In the genomic region with DNA sequence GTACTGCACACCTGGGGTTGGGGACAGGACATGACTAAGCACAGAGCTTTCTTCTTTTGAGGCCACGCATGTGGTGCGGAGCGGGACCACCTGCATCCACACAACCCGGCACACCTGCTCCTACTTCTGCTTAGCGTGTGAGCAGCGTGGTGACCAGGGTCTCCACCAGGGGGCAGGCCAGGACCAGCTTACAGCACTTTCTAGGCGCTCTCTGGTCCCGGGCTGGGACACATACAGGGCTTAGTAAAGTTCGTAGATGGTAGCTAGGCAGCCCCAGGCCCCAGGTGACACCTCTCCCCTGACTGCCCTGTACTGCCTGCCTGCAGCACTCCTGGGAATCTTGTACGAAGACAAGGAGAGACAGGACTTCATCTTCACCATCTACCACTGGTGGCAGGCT, we compare ENCODE assay signal across 8 cellular contexts.
DNase-seq lines count a peak whose midpoint lies in the region; ATAC-seq and TF ChIP-seq lines count a peak whose summit lies in the region.
"Not testable (repeated sequence)": the region's sequence is repeated elsewhere in the genome, so short reads cannot be mapped to it uniquely, and the experiment has no call there.

No MANE protein-coding gene starts in this region.

- H3K27ac Mint-ChIP-seq in GM23338; activated naive CD8-positive, alpha-beta T cell treated with anti-CD3 and anti-CD28 coated beads, Interleukin-2, amount 50 U/mL, for 24 hours: not testable (repeated sequence)

- H2AK5ac ChIP-seq in mesendoderm (ENCODE audit: low read length): not testable (repeated sequence)

- H3K27me3 ChIP-seq in BE2C; mesendoderm (ENCODE audit: insufficient read depth, low read length, poor library complexity): not testable (repeated sequence)
- H3K27me3 ChIP-seq in GM23338 (ENCODE audit: insufficient read depth): peaks cover 22% of the 10 kb centered on the region

- not testable (repeated sequence) for H2BK120ac ChIP-seq in mesendoderm (ENCODE audit: low read depth, low read length)

- H2AFZ ChIP-seq in GM23338: not testable (repeated sequence)

- not testable (repeated sequence) for H3K4me1 Mint-ChIP-seq in GM23338; activated naive CD8-positive, alpha-beta T cell treated with anti-CD3 and anti-CD28 coated beads, Interleukin-2, amount 50 U/mL, for 24 hours

- H3K27ac ChIP-seq in GM23338 (ENCODE audit: low read depth); mesendoderm (ENCODE audit: low read depth, low read length): not testable (repeated sequence)

- not testable (repeated sequence) for H3F3A ChIP-seq in GM23338 (replicated peaks; ENCODE audit: low read depth)

- WGBS in mesendoderm (ENCODE audit: extremely low coverage, insufficient coverage, low lambda C conversion rate): no CpG with 5 or more reads among the region's 10 CpGs

- not testable (repeated sequence) for H3K4me3 ChIP-seq in BE2C (ENCODE audit: low read depth, low read length); GM23338; mesendoderm (ENCODE audit: low read length)

- not testable (repeated sequence) for H2BK5ac ChIP-seq in mesendoderm (ENCODE audit: low read length)

- not testable (repeated sequence) for H3K79me2 ChIP-seq in GM23338 (replicated peaks; ENCODE audit: insufficient read depth); mesendoderm (ENCODE audit: control insufficient read depth, insufficient read depth, low read length)

- H3K56ac ChIP-seq in mesendoderm (ENCODE audit: low read length): not testable (repeated sequence)

- H3K27me3 Mint-ChIP-seq in GM23338 (ENCODE audit: insufficient read depth, low read depth, poor library complexity): peaks cover 16% of the 10 kb centered on the region
- peaks cover 12% of the 10 kb centered on the region for H3K27me3 Mint-ChIP-seq in activated naive CD8-positive, alpha-beta T cell treated with anti-CD3 and anti-CD28 coated beads, Interleukin-2, amount 50 U/mL, for 24 hours

- not testable (repeated sequence) for H3K4me3 Mint-ChIP-seq in GM23338; activated naive CD8-positive, alpha-beta T cell treated with anti-CD3 and anti-CD28 coated beads, Interleukin-2, amount 50 U/mL, for 24 hours

- H2BK15ac ChIP-seq in mesendoderm (replicated peaks; ENCODE audit: low read depth): not testable (repeated sequence)

- not testable (repeated sequence) for H4K5ac ChIP-seq in mesendoderm (ENCODE audit: low read length)

- not testable (repeated sequence) for H4K8ac ChIP-seq in mesendoderm (ENCODE audit: low read depth, low read length)

- not testable (repeated sequence) for H3K4me1 ChIP-seq in BE2C; GM23338 (ENCODE audit: insufficient read depth); mesendoderm (ENCODE audit: control insufficient read depth, low read depth, low read length)

- H3K18ac ChIP-seq in mesendoderm (ENCODE audit: low read length): not testable (repeated sequence)

- not testable (repeated sequence) for H3K36me3 Mint-ChIP-seq in GM23338 (ENCODE audit: low read depth); activated naive CD8-positive, alpha-beta T cell treated with anti-CD3 and anti-CD28 coated beads, Interleukin-2, amount 50 U/mL, for 24 hours (ENCODE audit: low read depth)

- H3K36me3 ChIP-seq in BE2C; GM23338 (ENCODE audit: insufficient read depth); mesendoderm (ENCODE audit: control insufficient read depth, insufficient read depth, low read length): not testable (repeated sequence)

- H3K23ac ChIP-seq in mesendoderm (ENCODE audit: low read length): not testable (repeated sequence)

- not testable (repeated sequence) for H3K4ac ChIP-seq in mesendoderm (ENCODE audit: low read depth, low read length)

- H3K9me3 ChIP-seq in BE2C: not testable (repeated sequence)

- not testable (repeated sequence) for H3K9me2 ChIP-seq in GM23338 (ENCODE audit: insufficient read depth)

- not testable (repeated sequence) for H3K9ac ChIP-seq in mesendoderm (ENCODE audit: low read length)

- DNase-seq in BE2C: peak; percentile 78
- DNase-seq in GM23338 (ENCODE audit: low spot score): peak; percentile 90
- peak; percentile 43 for DNase-seq in NCI-H2196 (lab: John Stamatoyannopoulos, UW; ENCODE audit: unreplicated experiment)
- DNase-seq in UCSD-AML1 (lab: John Stamatoyannopoulos, UW; ENCODE audit: unreplicated experiment): peak; percentile 51
- peak; percentile 74 for DNase-seq in activated naive CD8-positive, alpha-beta T cell treated with anti-CD3 and anti-CD28 coated beads, Interleukin-2, amount 50 U/mL, for 24 hours
- peak; percentile 20 for DNase-seq in globus pallidus (ENCODE audit: low spot score)
- DNase-seq in mesendoderm: peak; percentile 74
- peak; percentile 66 to 69 for DNase-seq in stimulated activated CD4-positive, alpha-beta T cell treated with anti-CD3 and anti-CD28 coated beads, Interleukin-2, amount 100 ng/mL, for 48 hours

- not testable (repeated sequence) for H3K4me2 ChIP-seq in GM23338; mesendoderm (ENCODE audit: low read length)

- H3K79me1 ChIP-seq in mesendoderm (ENCODE audit: low read length): not testable (repeated sequence)

- H4K20me1 ChIP-seq in GM23338 (replicated peaks; ENCODE audit: insufficient read depth): not testable (repeated sequence)

- ATAC-seq in GM23338; activated naive CD8-positive, alpha-beta T cell treated with anti-CD3 and anti-CD28 coated beads, Interleukin-2, amount 50 U/mL, for 24 hours: not testable (repeated sequence)

- TF ChIP-seq CTCF in BE2C (IDR thresholded peaks at IDR 0.05; ENCODE audit: low read depth, low read length) (peak; percentile 55), GM23338 (conservative IDR thresholded peaks at IDR 0.05; ENCODE audit: low read depth in 2 of 2) (peak; percentile 54 to 85)

- H3K9me3 Mint-ChIP-seq in GM23338; activated naive CD8-positive, alpha-beta T cell treated with anti-CD3 and anti-CD28 coated beads, Interleukin-2, amount 50 U/mL, for 24 hours: not testable (repeated sequence)

Comparison
In these comparisons a context has a peak if more than half of its experiments do, and no peak if none do; other contexts are left out.
1. DNase-seq: peak in every context shown above with its lines; median percentile 90 in GM23338; 78 in BE2C; 74 in activated naive CD8-positive, alpha-beta T cell treated with anti-CD3 and anti-CD28 coated beads, Interleukin-2, amount 50 U/mL, for 24 hours; 74 in mesendoderm; 68 in stimulated activated CD4-positive, alpha-beta T cell treated with anti-CD3 and anti-CD28 coated beads, Interleukin-2, amount 100 ng/mL, for 48 hours; 51 in UCSD-AML1; 43 in NCI-H2196; 20 in globus pallidus.